In genomic region chr9:136044207-136044970, GRCh38 we compare ENCODE assay signal across 24 cellular contexts.
"Had no signal": no experiment of that assay in that cellular context is flagged by ENCODE, and none has a peak within 500 bp of the region (broad histone marks: within the 10 kb centered on the region; RNA-seq: fewer than 3 reads in every experiment).

No MANE protein-coding gene starts in this region.

- H2AFZ ChIP-seq: neural progenitor cell had no signal

- H3K4me3 ChIP-seq: colonic mucosa, left lung, mucosa of descending colon, neural progenitor cell, vagina had no signal

- H3K9me3 ChIP-seq: colonic mucosa had no signal

- H3K27ac ChIP-seq: colonic mucosa, neural progenitor cell, vagina had no signal

- H3K4me1 ChIP-seq: colonic mucosa, neural progenitor cell had no signal

- ATAC-seq: activated T-helper 17 cell treated with anti-CD3 and anti-CD28 coated beads, Interleukin-2, amount 50 U/mL, for 72 hours; left lung had no signal

- DNase-seq: activated CD4-positive, alpha-beta memory T cell treated with anti-CD3 and anti-CD28 coated beads, Interleukin-2, amount 10 ng/mL, durations not matched to agents 7 days and 5 days; activated CD4-positive, alpha-beta T cell treated with anti-CD3 and anti-CD28 coated beads for 48 hours; activated CD4-positive, CD25-positive, alpha-beta regulatory T cell; activated naive CD4-positive, alpha-beta T cell treated with anti-CD3 and anti-CD28 coated beads for 36 hours; activated T-cell treated with anti-CD3 and anti-CD28 coated beads, Interleukin-2, amount 50 U/mL, for 1 hour; colonic mucosa; erythroblast; foreskin melanocyte; glutamatergic neuron; islet precursor cell; mucosa of descending colon; naive thymus-derived CD4-positive, alpha-beta T cell; retina; stimulated activated CD4-positive, alpha-beta T cell treated with anti-CD3 and anti-CD28 coated beads, Interleukin-12 subunit alpha, Interleukin-12 subunit beta, amount 100 ng/mL, for 4 hours; stimulated activated CD4-positive, alpha-beta T cell treated with anti-CD3 and anti-CD28 coated beads, Interleukin-2, amount 100 ng/mL, for 24 hours; stimulated activated naive CD4-positive, alpha-beta T cell treated with Interleukin-2 at 50 U/mL for 16 hours; T-helper 1 cell; T-helper 9 cell; trophoblast cell had no signal

- H3K36me3 ChIP-seq: colonic mucosa, neural progenitor cell had no signal

- H3K4me2 ChIP-seq: neural progenitor cell had no signal

- FAIRE-seq: endometrium had no signal

- H3K9ac ChIP-seq: neural progenitor cell had no signal

- H3K27me3 ChIP-seq: colonic mucosa, left lung, neural progenitor cell, vagina had no signal
